32 cellular contexts compared by ENCODE assay signal in the genomic region with DNA sequence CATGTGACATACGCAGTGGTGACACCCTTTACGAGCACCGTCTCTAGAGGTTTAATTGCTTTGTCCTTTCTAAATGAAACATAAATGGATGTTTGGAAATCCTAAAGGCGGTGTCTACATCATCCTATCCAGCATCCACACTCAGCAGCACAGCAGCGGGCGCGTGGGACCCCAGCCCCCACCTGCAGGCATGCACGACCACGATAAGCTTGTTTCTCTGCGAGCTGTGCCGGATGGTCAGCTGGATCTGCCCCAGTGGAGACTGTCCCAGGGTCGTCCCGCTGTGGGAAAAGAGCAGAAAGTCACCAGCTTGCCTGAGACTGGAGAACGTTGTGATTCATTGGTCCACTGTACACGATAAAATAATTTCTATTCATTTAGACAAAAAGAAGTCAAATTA.
"Had no signal": no experiment of that assay in that cellular context is flagged by ENCODE, and none has a peak within 500 bp of the region (broad histone marks: within the 10 kb centered on the region; RNA-seq: fewer than 3 reads in every experiment).

No MANE protein-coding gene starts in this region.

- H3K4me2 ChIP-seq: hepatocyte had no signal

- H3K4me1 ChIP-seq: body of pancreas, parathyroid adenoma, psoas muscle had no signal

- H3K4me3 Mint-ChIP-seq: activated CD8-positive, alpha-beta T cell treated with anti-CD3 and anti-CD28 coated beads for 36 hours; activated naive CD8-positive, alpha-beta T cell; mesothelial cell of epicardium; naive B cell; nephron progenitor cell; T-helper 1 cell treated with Interleukin-12 subunit alpha and Interleukin-12 subunit beta and Interleukin-4 antibody, amounts not matched to agents 30 μg/mL and 1 μg/mL, for 36 hours had no signal

- H3K27ac Mint-ChIP-seq: activated CD8-positive, alpha-beta T cell treated with anti-CD3 and anti-CD28 coated beads for 36 hours; activated naive CD8-positive, alpha-beta T cell; activated T-helper 2 cell treated with anti-CD3 and anti-CD28 coated beads, Interferon-gamma antibody, Interleukin-2, Interleukin-4, amounts not matched to agents 10 μg/mL and 5 μg/mL and 100 μg/mL, durations not matched to agents 14 hours and 24 hours and 36 hours; mesothelial cell of epicardium; T-helper 1 cell treated with Interleukin-12 subunit alpha and Interleukin-12 subunit beta and Interleukin-4 antibody, amounts not matched to agents 30 μg/mL and 1 μg/mL, for 36 hours had no signal

- H3K4me3 ChIP-seq: body of pancreas, hepatocyte, psoas muscle, spleen, transverse colon had no signal

- H2AFZ ChIP-seq: hepatocyte, parathyroid adenoma had no signal

- H3K79me2 ChIP-seq: hepatocyte, parathyroid adenoma had no signal

- H3K27me3 ChIP-seq: body of pancreas, hepatocyte, spleen, transverse colon had no signal

- FAIRE-seq: colon, endometrium, frontal cortex, keratinocyte, TTC549, urothelium cell line had no signal

- H3K27me3 Mint-ChIP-seq: activated CD8-positive, alpha-beta T cell treated with anti-CD3 and anti-CD28 coated beads for 36 hours; activated naive CD8-positive, alpha-beta T cell; naive B cell had no signal

- H3K27ac ChIP-seq: body of pancreas, epithelial cell of prostate, parathyroid adenoma, psoas muscle, VCaP had no signal

- H3K4me1 Mint-ChIP-seq: mesothelial cell of epicardium, naive B cell, nephron progenitor cell had no signal

- H3K9ac ChIP-seq: parathyroid adenoma had no signal

- H3K9me3 Mint-ChIP-seq: activated CD8-positive, alpha-beta T cell treated with anti-CD3 and anti-CD28 coated beads for 36 hours; activated T-helper 2 cell treated with anti-CD3 and anti-CD28 coated beads, Interferon-gamma antibody, Interleukin-2, Interleukin-4, amounts not matched to agents 10 μg/mL and 5 μg/mL and 100 μg/mL, durations not matched to agents 14 hours and 24 hours and 36 hours; mesothelial cell of epicardium; naive B cell; nephron progenitor cell; T-helper 1 cell treated with Interleukin-12 subunit alpha and Interleukin-12 subunit beta and Interleukin-4 antibody, amounts not matched to agents 30 μg/mL and 1 μg/mL, for 36 hours had no signal

- ATAC-seq: activated CD8-positive, alpha-beta T cell treated with anti-CD3 and anti-CD28 coated beads for 36 hours; body of pancreas; left cardiac atrium; left ventricle myocardium superior; psoas muscle had no signal

- H3K9me3 ChIP-seq: body of pancreas, psoas muscle, spleen, transverse colon had no signal

- DNase-seq: activated CD4-positive, alpha-beta T cell treated with anti-CD3 and anti-CD28 coated beads for 48 hours; activated CD8-positive, alpha-beta T cell treated with anti-CD3 and anti-CD28 coated beads for 36 hours; activated T-cell treated with anti-CD3 and anti-CD28 coated beads, Interleukin-2, amount 50 U/mL, for 48 hours; anterior cingulate cortex; body of pancreas; effector CD8-positive, alpha-beta T cell; left cardiac atrium; left ventricle myocardium superior; mammary epithelial cell; naive B cell; nephron progenitor cell; nucleus accumbens; psoas muscle; spleen; stimulated activated naive CD4-positive, alpha-beta T cell; SW 1271; T-helper 9 cell; transverse colon had no signal
